Comparison of ENCODE assay signal across 9 cellular contexts in the genomic region with DNA sequence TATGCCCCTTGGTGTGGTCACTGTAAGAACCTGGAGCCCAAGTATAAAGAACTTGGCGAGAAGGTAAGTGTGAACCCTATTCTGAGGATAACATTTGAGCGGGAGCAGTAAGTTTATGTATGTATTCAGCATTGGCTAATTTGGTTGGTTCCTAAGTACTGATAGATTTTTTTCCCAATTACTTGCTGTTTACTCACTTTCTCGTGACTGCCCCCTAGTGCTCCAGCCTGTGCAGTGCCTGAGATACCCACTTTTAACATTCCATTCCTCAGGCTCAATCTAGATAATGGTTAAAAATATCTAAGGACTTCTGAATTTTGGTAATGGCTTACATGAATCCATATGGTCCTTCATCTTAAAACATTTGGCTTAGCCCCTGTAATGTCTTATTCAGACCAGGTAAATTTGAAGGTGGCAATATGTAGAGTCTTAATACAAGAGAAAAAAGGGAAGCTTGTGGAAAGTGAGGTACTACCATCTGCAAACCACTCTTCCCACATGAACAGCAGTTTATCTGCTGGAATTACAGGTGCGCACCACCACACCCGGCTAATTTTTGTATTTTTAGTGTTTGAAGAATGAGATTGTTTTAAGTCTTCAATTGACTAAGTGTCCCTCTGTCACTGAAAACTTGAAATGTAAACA. TPM values are rescaled to one million over a fixed set of nuclear protein-coding genes. Genes with fewer than 3 reads are reported as not detected.
A peak's percentile ranks its signal among the peaks of the same experiment; 100 is the strongest.
DNase-seq lines count a peak whose midpoint lies in the region; ATAC-seq and TF ChIP-seq lines count a peak whose summit lies in the region.
"Had no signal": no experiment of that assay in that cellular context is flagged by ENCODE, and none has a peak within 500 bp of the region (broad histone marks: within the 10 kb centered on the region; RNA-seq: fewer than 3 reads in every experiment).

No MANE protein-coding gene starts in this region.

- no peak overlapping the region for H3K4me3 ChIP-seq in thyroid gland (replicated peaks in 1 of 3)

- DNase-seq in NCI-H345 (lab: John Stamatoyannopoulos, UW) (peak; percentile 22), NCI-H345 treated with DMSO at 0.1 percent for 48 hours (lab: John Stamatoyannopoulos, UW; ENCODE audit: unreplicated experiment) (no peak), NCI-H2227 treated with DMSO at 0.1 percent for 48 hours (lab: John Stamatoyannopoulos, UW) (peak; percentile 17), midbrain (lab: John Stamatoyannopoulos, UW) (peak; percentile 27), thyroid gland (peak; percentile 48 to 53)
- DNase-seq in activated CD4-positive, alpha-beta T cell treated with anti-CD3 and anti-CD28 coated beads for 24 hours (ENCODE audit: low read depth in 2 of 2), result peak; percentile 53 to 61
- peak; percentile 40 for DNase-seq in effector CD8-positive, alpha-beta T cell (lab: John Stamatoyannopoulos, UW)

- WGBS in thyroid gland, 2 donors, result 71 to 72% methylated on average over 5 of the region's 5 CpGs

- no peak for ATAC-seq in HG03196 (IDR thresholded peaks at IDR 0.05; ENCODE audit: unreplicated experiment)

- TF ChIP-seq POLR2A in thyroid gland (IDR thresholded peaks at IDR 0.05), result no peak

- H3K36me3 ChIP-seq in thyroid gland, result peaks cover 72 to 93% of the 10 kb centered on the region in 2 donors

- intact Hi-C loops in thyroid gland (cut with DNase I), result no loop called here

- H3K27ac ChIP-seq in thyroid gland, result no peak overlapping the region

- no peaks in the 10 kb centered on the region for H3K9me3 ChIP-seq in thyroid gland

- TF ChIP-seq CTCF in thyroid gland (IDR thresholded peaks at IDR 0.05), result peak; percentile 44 to 71 (median 53)

- no peaks in the 10 kb centered on the region for H3K27me3 ChIP-seq in thyroid gland

- no peaks in the 10 kb centered on the region for H3K4me1 ChIP-seq in thyroid gland

RNA-seq across cellular contexts. Expression of a gene that starts 7.1 kb away (rescaled TPM):
- total RNA-seq in thyroid gland, result 10 to 100 TPM in 1 of 4 donors, 1 to 10 TPM in 3; 2.1 to 11.4 (median 5.3) TPM

RNA-seq across cellular contexts. Expression of a gene that starts 22.4 kb away (rescaled TPM):
- 1,000 to 10,000 TPM in 2 of 4 donors, 100 to 1,000 TPM in 2; 331 to 1,163 (median 700) TPM for total RNA-seq in thyroid gland

RNA-seq across cellular contexts. Expression of a gene that starts 23.5 kb away (rescaled TPM):
- total RNA-seq in thyroid gland, result 100 to 1,000 TPM; 307 to 764 (median 542) TPM

RNA-seq across cellular contexts. Expression of a gene that starts 30.3 kb away (rescaled TPM):
- under 1 TPM in 1 of 4 donors, not detected in 3; 0.33 TPM for total RNA-seq in thyroid gland
- total RNA-seq: urinary bladder had no signal

RNA-seq across cellular contexts. Expression of a gene that starts 30.7 kb away (rescaled TPM):
- total RNA-seq in thyroid gland, result 10 to 100 TPM; 11.6 to 23.4 (median 12.5) TPM
